Comparison of ENCODE assay signal across 26 cellular contexts in genomic region chr12:24297516-24297915, GRCh38.
DNase-seq lines count a peak whose midpoint lies in the region; ATAC-seq, FAIRE-seq and TF ChIP-seq lines count a peak whose summit lies in the region.
"Had no signal": no experiment of that assay in that cellular context is flagged by ENCODE, and none has a peak within 500 bp of the region (broad histone marks: within the 10 kb centered on the region; RNA-seq: fewer than 3 reads in every experiment).

No MANE protein-coding gene starts in this region.

- H3K27ac Mint-ChIP-seq in CD14-positive monocyte, result no peak overlapping the region
- H3K27ac Mint-ChIP-seq: CD8-positive, alpha-beta T cell; H9; HFFc6 had no signal

- H3K27ac ChIP-seq in foreskin keratinocyte (no peak overlapping the region), RWPE1 (no peak overlapping the region)
- H3K27ac ChIP-seq: BLaER1 treated with 17β-estradiol and CSF1 and Interleukin-3, amounts not matched to agents 10 nM and 100 nM; GM23248; SJSA1 had no signal

- intact Hi-C loops in CD14-positive monocyte (cut with micrococcal nuclease), result no loop called here

- POLR2A ChIA-PET in RWPE1 (lab: Yijun Ruan, JAX; ENCODE audit: low non-redundant PET), result no interaction called here

- CTCF ChIA-PET in RWPE1 (lab: Yijun Ruan, JAX), result interaction anchor here (0.7 kb wide), 1 partner anchor 155 kb away, joined by 3 read pairs; no protein-coding TSS in a partner anchor

- H3K4me3 Mint-ChIP-seq in CD14-positive monocyte, result no peak overlapping the region
- H3K4me3 Mint-ChIP-seq: CD8-positive, alpha-beta T cell; H9; HFFc6 had no signal

- no peaks in the 10 kb centered on the region for H3K4me1 Mint-ChIP-seq in CD14-positive monocyte

- peak; percentile 18 for ATAC-seq in foreskin keratinocyte
- ATAC-seq: CD8-positive, alpha-beta T cell; Right ventricle myocardium inferior had no signal

- FAIRE-seq in D721Med (lab: Jason Lieb, UNC), result peak; percentile 51
- FAIRE-seq: GM12892, RCC 7860 had no signal

- no peaks in the 10 kb centered on the region for H3K27me3 Mint-ChIP-seq in CD14-positive monocyte (ENCODE audit: low read depth in 3 of 3)

- H3K27me3 ChIP-seq in foreskin keratinocyte, result no peaks in the 10 kb centered on the region
- H3K27me3 ChIP-seq: BLaER1 treated with 17β-estradiol and CSF1 and Interleukin-3, amounts not matched to agents 10 nM and 100 nM; MG63; SJSA1 had no signal

- H3K9me3 Mint-ChIP-seq in CD14-positive monocyte, result no peaks in the 10 kb centered on the region
- H3K9me3 Mint-ChIP-seq: CD8-positive, alpha-beta T cell; H9 had no signal

- TF ChIP-seq CTCF in D721Med (IDR thresholded peaks at IDR 0.05; ENCODE audit: insufficient read depth, missing control alignments), result no peak
- TF ChIP-seq CTCF in foreskin keratinocyte (conservative IDR thresholded peaks at IDR 0.05), result no peak
- TF ChIP-seq CTCF in CD14-positive monocyte (IDR thresholded peaks at IDR 0.05), result no peak
- TF ChIP-seq CTCF in RWPE1 (conservative IDR thresholded peaks at IDR 0.05; ENCODE audit: low read depth), result no peak

- no peak for DNase-seq in D721Med (ENCODE audit: insufficient read length, low spot score)
- peak; percentile 46 for DNase-seq in astrocyte of the hippocampus (ENCODE audit: low read depth, low spot score)
- peak; percentile 5 to 38 for DNase-seq in foreskin keratinocyte
- peak; percentile 4 for DNase-seq in occipital lobe (lab: John Stamatoyannopoulos, UW)
- DNase-seq in CD14-positive monocyte (ENCODE audit: low spot score), result no peak
- DNase-seq in activated naive CD4-positive, alpha-beta T cell treated with anti-CD3 and anti-CD28 coated beads, Interleukin-2, amount 50 U/mL, for 16 hours, result no peak
- no peak for DNase-seq in RWPE1 (ENCODE audit: low spot score)
- DNase-seq: CD8-positive, alpha-beta T cell; DMS153; GM23248; H9; HFFc6; Kasumi-1; MG63; NCI-H1048; NCI-H1417 treated with DMSO at 0.1 percent for 48 hours; NCI-H187; NCI-H2107; NCI-H510A; NCI-H748 treated with DMSO at 0.1 percent for 48 hours; OCI-M1 had no signal

- H3K4me1 ChIP-seq in foreskin keratinocyte, result no peaks in the 10 kb centered on the region
- H3K4me1 ChIP-seq: BLaER1 treated with 17β-estradiol and CSF1 and Interleukin-3, amounts not matched to agents 10 nM and 100 nM; SJSA1 had no signal

- no peaks in the 10 kb centered on the region for H3K36me3 Mint-ChIP-seq in CD14-positive monocyte
- H3K36me3 Mint-ChIP-seq: CD8-positive, alpha-beta T cell had no signal

Comparison
In these comparisons a context has a peak if more than half of its experiments do, and no peak if none do; other contexts are left out.
1. DNase-seq: peak in astrocyte of the hippocampus (single experiment), foreskin keratinocyte (2 of 2) and occipital lobe (single experiment); none in D721Med (single experiment), CD14-positive monocyte (single experiment), activated naive CD4-positive, alpha-beta T cell treated with anti-CD3 and anti-CD28 coated beads, Interleukin-2, amount 50 U/mL, for 16 hours (single experiment) and RWPE1 (single experiment).